In genomic region chr13:110210604-110210985, GRCh38 we compare ENCODE assay signal across 18 cellular contexts.
DNase-seq lines count a peak whose midpoint lies in the region; FAIRE-seq and TF ChIP-seq lines count a peak whose summit lies in the region.
"Had no signal": no experiment of that assay in that cellular context is flagged by ENCODE, and none has a peak within 500 bp of the region (broad histone marks: within the 10 kb centered on the region; RNA-seq: fewer than 3 reads in every experiment).

No MANE protein-coding gene starts in this region.

- H3K27ac Mint-ChIP-seq in astrocyte (ENCODE audit: unreplicated experiment) (peak overlapping the region; percentile 38), endothelial cell (ENCODE audit: unreplicated experiment) (peak overlapping the region; percentile 13)
- H3K27ac Mint-ChIP-seq: CD4-positive, CD25-positive, alpha-beta regulatory T cell; CD8-positive, alpha-beta memory T cell had no signal

- DNase-seq in activated CD8-positive, alpha-beta memory T cell treated with anti-CD3 and anti-CD28 coated beads, Interleukin-2, amount 50 U/mL, for 48 hours, result peak; percentile 26
- no peak for DNase-seq in activated CD8-positive, alpha-beta memory T cell treated with anti-CD3 and anti-CD28 coated beads, Interleukin-2, amount 50 U/mL, for 4 hours
- DNase-seq in astrocyte (ENCODE audit: low read depth) (no peak), endothelial cell (ENCODE audit: low spot score) (no peak), DMS79 treated with DMSO at 0.1 percent for 48 hours (lab: John Stamatoyannopoulos, UW) (no peak), C1 segment of cervical spinal cord (lab: John Stamatoyannopoulos, UW) (no peak), NCI-H2227 treated with DMSO at 0.1 percent for 48 hours (lab: John Stamatoyannopoulos, UW) (no peak), activated gamma-delta T cell (lab: John Stamatoyannopoulos, UW) (no peak)
- DNase-seq: 8988T; CD4-positive, CD25-positive, alpha-beta regulatory T cell; CD8-positive, alpha-beta memory T cell; DMS 273 treated with DMSO at 0.1 percent for 48 hours; GOT3; H7 had no signal

- TF ChIP-seq CTCF in astrocyte (IDR thresholded peaks at IDR 0.05; ENCODE audit: insufficient read depth, low read depth, low read length), result no peak
- TF ChIP-seq CTCF in endothelial cell (IDR thresholded peaks at IDR 0.05; ENCODE audit: unreplicated experiment), result no peak

- peaks cover 7% of the 10 kb centered on the region for H3K4me1 ChIP-seq in astrocyte (ENCODE audit: insufficient read depth, low read length)

- H3K4me3 ChIP-seq in astrocyte (ENCODE audit: insufficient read depth, low read depth, low read length), result no peak overlapping the region
- H3K4me3 ChIP-seq: BLaER1 treated with 17β-estradiol and CSF1 and Interleukin-3, amounts not matched to agents 10 nM and 100 nM had no signal

- no peaks in the 10 kb centered on the region for H3K9me3 ChIP-seq in astrocyte (ENCODE audit: insufficient read depth, low read depth, low read length)
- H3K9me3 ChIP-seq: BLaER1 treated with 17β-estradiol and CSF1 and Interleukin-3, amounts not matched to agents 10 nM and 100 nM had no signal

- no peak overlapping the region for H3K4me2 ChIP-seq in astrocyte (ENCODE audit: low read length)

- H3K4me1 Mint-ChIP-seq in astrocyte (ENCODE audit: low read depth, unreplicated experiment) (peaks cover 27% of the 10 kb centered on the region), endothelial cell (ENCODE audit: unreplicated experiment) (peaks cover 8% of the 10 kb centered on the region)
- H3K4me1 Mint-ChIP-seq: CD4-positive, CD25-positive, alpha-beta regulatory T cell; CD8-positive, alpha-beta memory T cell had no signal

- H3K27me3 Mint-ChIP-seq in astrocyte (ENCODE audit: low read depth, unreplicated experiment) (no peaks in the 10 kb centered on the region), endothelial cell (ENCODE audit: unreplicated experiment) (peaks cover 11% of the 10 kb centered on the region)

- no peaks in the 10 kb centered on the region for H3K27me3 ChIP-seq in astrocyte (ENCODE audit: insufficient read depth, low read length)
- H3K27me3 ChIP-seq: BLaER1 treated with 17β-estradiol and CSF1 and Interleukin-3, amounts not matched to agents 10 nM and 100 nM had no signal

- H3K9me3 Mint-ChIP-seq in astrocyte (ENCODE audit: unreplicated experiment), result no peaks in the 10 kb centered on the region
- H3K9me3 Mint-ChIP-seq in endothelial cell (ENCODE audit: unreplicated experiment), result no peaks in the 10 kb centered on the region
- H3K9me3 Mint-ChIP-seq: CD8-positive, alpha-beta memory T cell had no signal

- H3K36me3 ChIP-seq in astrocyte (ENCODE audit: insufficient read depth, low read length), result peaks cover 72% of the 10 kb centered on the region
- H3K36me3 ChIP-seq: BLaER1 treated with 17β-estradiol and CSF1 and Interleukin-3, amounts not matched to agents 10 nM and 100 nM had no signal

- H3K9ac ChIP-seq in astrocyte (ENCODE audit: low read length), result no peak overlapping the region

- H3K27ac ChIP-seq in astrocyte (ENCODE audit: low read depth, low read length), result no peak overlapping the region

- H4K20me1 ChIP-seq in astrocyte (ENCODE audit: insufficient read depth, low read length), result peaks cover 71% of the 10 kb centered on the region
- H4K20me1 ChIP-seq: BLaER1 treated with 17β-estradiol and CSF1 and Interleukin-3, amounts not matched to agents 10 nM and 100 nM had no signal

- no peak overlapping the region for H2AFZ ChIP-seq in astrocyte (ENCODE audit: low read depth, low read length)

- peaks cover 21% of the 10 kb centered on the region for H3K79me2 ChIP-seq in astrocyte (ENCODE audit: insufficient read depth, low read length)

- H3K36me3 Mint-ChIP-seq in astrocyte (ENCODE audit: low read depth, unreplicated experiment) (peaks cover 51% of the 10 kb centered on the region), endothelial cell (ENCODE audit: low read depth, unreplicated experiment) (peaks cover 74% of the 10 kb centered on the region)
- H3K36me3 Mint-ChIP-seq: CD4-positive, CD25-positive, alpha-beta regulatory T cell; CD8-positive, alpha-beta memory T cell had no signal

- H3K4me3 Mint-ChIP-seq in astrocyte (ENCODE audit: unreplicated experiment), result no peak overlapping the region
- H3K4me3 Mint-ChIP-seq in endothelial cell (ENCODE audit: unreplicated experiment), result no peak overlapping the region
- H3K4me3 Mint-ChIP-seq: CD4-positive, CD25-positive, alpha-beta regulatory T cell; CD8-positive, alpha-beta memory T cell had no signal

- no peak for FAIRE-seq in astrocyte (lab: Jason Lieb, UNC)
- FAIRE-seq: G401.6, GM12891, HepG2 had no signal
